20 cellular contexts compared by ENCODE assay signal in the genomic region with DNA sequence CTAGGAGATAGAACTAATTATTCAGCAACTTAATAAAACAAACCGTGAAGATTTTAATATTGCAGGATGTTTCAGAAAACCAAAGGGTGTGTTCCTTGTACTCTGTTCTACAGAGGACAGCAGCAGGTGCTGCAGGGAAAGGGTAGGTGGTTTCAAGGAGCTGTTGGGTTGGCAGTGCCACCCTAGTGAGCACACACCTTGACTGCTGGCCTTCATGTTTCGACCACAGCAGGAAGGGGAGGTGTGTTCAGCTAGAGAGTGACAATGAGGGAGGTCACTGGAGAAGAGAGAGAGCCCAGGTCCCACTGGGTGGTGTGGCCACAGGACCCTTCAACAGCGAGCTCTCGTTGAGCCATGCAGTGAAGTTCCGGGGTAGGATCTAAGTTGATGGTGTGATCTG.
DNase-seq lines count a peak whose midpoint lies in the region; ATAC-seq, FAIRE-seq and TF ChIP-seq lines count a peak whose summit lies in the region.
"Had no signal": no experiment of that assay in that cellular context is flagged by ENCODE, and none has a peak within 500 bp of the region (broad histone marks: within the 10 kb centered on the region; RNA-seq: fewer than 3 reads in every experiment).

No MANE protein-coding gene starts in this region.

- 85 to 86% methylated on average over 5 of the region's 5 CpGs for WGBS in body of pancreas, 2 donors

- no peaks in the 10 kb centered on the region for H3K4me1 ChIP-seq in body of pancreas
- H3K4me1 ChIP-seq: A549, Peyer's patch had no signal

- no peak overlapping the region for H3K27ac ChIP-seq in body of pancreas
- H3K27ac ChIP-seq: A549, BLaER1, KMS-11, Peyer's patch had no signal

- H3K27me3 Mint-ChIP-seq in activated naive CD4-positive, alpha-beta T cell treated with anti-CD3 and anti-CD28 coated beads, Interleukin-2, amount 50 U/mL, for 24 hours = no peaks in the 10 kb centered on the region
- no peaks in the 10 kb centered on the region for H3K27me3 Mint-ChIP-seq in activated naive CD4-positive, alpha-beta T cell treated with anti-CD3 and anti-CD28 coated beads for 36 hours (ENCODE audit: low read depth)
- no peaks in the 10 kb centered on the region for H3K27me3 Mint-ChIP-seq in T-helper 17 cell

- intact Hi-C loops in activated naive CD4-positive, alpha-beta T cell treated with anti-CD3 and anti-CD28 coated beads for 36 hours (cut with micrococcal nuclease) = no loop called here
- intact Hi-C loops in body of pancreas (cut with DNase I) = no loop called here

- FAIRE-seq in GM12891 (lab: Jason Lieb, UNC) = peak; percentile 59
- FAIRE-seq: A549, HepG2 had no signal

- ATAC-seq in T-helper 17 cell (no peak), HG03342 (IDR thresholded peaks at IDR 0.05; ENCODE audit: unreplicated experiment) (no peak), body of pancreas (no peak)
- no peak for ATAC-seq in stimulated activated effector memory CD8-positive, alpha-beta T cell treated with anti-CD3 and anti-CD28 coated beads, Interleukin-12 subunit alpha, Interleukin-12 subunit beta, amount 100 ng/mL, for 72 hours
- ATAC-seq: A549, HepG2 had no signal

- H3K9me3 Mint-ChIP-seq in activated naive CD4-positive, alpha-beta T cell treated with anti-CD3 and anti-CD28 coated beads, Interleukin-2, amount 50 U/mL, for 24 hours = no peaks in the 10 kb centered on the region
- no peaks in the 10 kb centered on the region for H3K9me3 Mint-ChIP-seq in activated naive CD4-positive, alpha-beta T cell treated with anti-CD3 and anti-CD28 coated beads for 36 hours
- no peaks in the 10 kb centered on the region for H3K9me3 Mint-ChIP-seq in stimulated activated effector memory CD8-positive, alpha-beta T cell treated with anti-CD3 and anti-CD28 coated beads, Interleukin-12 subunit alpha, Interleukin-12 subunit beta, amount 100 ng/mL, for 72 hours

- TF ChIP-seq POLR2A in GM12891 (IDR thresholded peaks at IDR 0.05; ENCODE audit: low read depth, low read length) (no peak), body of pancreas (IDR thresholded peaks at IDR 0.05) (no peak)

- no peaks in the 10 kb centered on the region for H3K27me3 ChIP-seq in body of pancreas
- H3K27me3 ChIP-seq: BLaER1, Peyer's patch had no signal

- H3K36me3 Mint-ChIP-seq in activated naive CD4-positive, alpha-beta T cell treated with anti-CD3 and anti-CD28 coated beads, Interleukin-2, amount 50 U/mL, for 24 hours = peaks cover 24% of the 10 kb centered on the region
- peaks cover 36% of the 10 kb centered on the region for H3K36me3 Mint-ChIP-seq in activated naive CD4-positive, alpha-beta T cell treated with anti-CD3 and anti-CD28 coated beads for 36 hours (ENCODE audit: low read depth)
- peaks cover 20% of the 10 kb centered on the region for H3K36me3 Mint-ChIP-seq in T-helper 17 cell (ENCODE audit: low read depth)
- peaks cover 100% of the 10 kb centered on the region for H3K36me3 Mint-ChIP-seq in stimulated activated effector memory CD8-positive, alpha-beta T cell treated with anti-CD3 and anti-CD28 coated beads, Interleukin-12 subunit alpha, Interleukin-12 subunit beta, amount 100 ng/mL, for 72 hours

- peaks cover 20% of the 10 kb centered on the region for H3K4me1 Mint-ChIP-seq in activated naive CD4-positive, alpha-beta T cell treated with anti-CD3 and anti-CD28 coated beads, Interleukin-2, amount 50 U/mL, for 24 hours
- H3K4me1 Mint-ChIP-seq in activated naive CD4-positive, alpha-beta T cell treated with anti-CD3 and anti-CD28 coated beads for 36 hours (ENCODE audit: low read depth) = peaks cover 11% of the 10 kb centered on the region
- peaks cover 16% of the 10 kb centered on the region for H3K4me1 Mint-ChIP-seq in T-helper 17 cell
- H3K4me1 Mint-ChIP-seq in stimulated activated effector memory CD8-positive, alpha-beta T cell treated with anti-CD3 and anti-CD28 coated beads, Interleukin-12 subunit alpha, Interleukin-12 subunit beta, amount 100 ng/mL, for 72 hours = peaks cover 18% of the 10 kb centered on the region

- H3K27ac Mint-ChIP-seq in activated naive CD4-positive, alpha-beta T cell treated with anti-CD3 and anti-CD28 coated beads, Interleukin-2, amount 50 U/mL, for 24 hours = peak overlapping the region; percentile 1
- no peak overlapping the region for H3K27ac Mint-ChIP-seq in activated naive CD4-positive, alpha-beta T cell treated with anti-CD3 and anti-CD28 coated beads for 36 hours
- H3K27ac Mint-ChIP-seq in T-helper 17 cell = peak overlapping the region; percentile 87
- H3K27ac Mint-ChIP-seq in stimulated activated effector memory CD8-positive, alpha-beta T cell treated with anti-CD3 and anti-CD28 coated beads, Interleukin-12 subunit alpha, Interleukin-12 subunit beta, amount 100 ng/mL, for 72 hours = peak overlapping the region; percentile 84

- no peaks in the 10 kb centered on the region for H3K9me3 ChIP-seq in T-helper 17 cell (ENCODE audit: control insufficient read depth, low read length, poor library complexity, severe bottlenecking)
- no peaks in the 10 kb centered on the region for H3K9me3 ChIP-seq in body of pancreas
- H3K9me3 ChIP-seq: A549, BLaER1, Peyer's patch had no signal

- CTCF ChIA-PET in activated naive CD4-positive, alpha-beta T cell treated with anti-CD3 and anti-CD28 coated beads for 36 hours (lab: Charles Lee) = interaction anchor here (1.6 to 2.2 kb wide), 3 partner anchors 23 to 118 kb away, joined by 3 to 8 read pairs (median 6); no protein-coding TSS in a partner anchor

- TF ChIP-seq CTCF in body of pancreas (IDR thresholded peaks at IDR 0.05) = no peak

- no peak overlapping the region for H3K4me3 ChIP-seq in body of pancreas
- H3K4me3 ChIP-seq: A549, BLaER1, Peyer's patch had no signal

- no peak for DNase-seq in activated naive CD4-positive, alpha-beta T cell treated with anti-CD3 and anti-CD28 coated beads for 36 hours
- no peak for DNase-seq in GM12891 (ENCODE audit: insufficient read length, low spot score)
- no peak for DNase-seq in T-helper 17 cell
- DNase-seq in stimulated activated effector memory CD8-positive, alpha-beta T cell treated with anti-CD3 and anti-CD28 coated beads, Interleukin-12 subunit alpha, Interleukin-12 subunit beta, amount 100 ng/mL, for 72 hours (ENCODE audit: low spot score in 2 of 2) = no peak
- no peak for DNase-seq in NCI-H526 treated with DMSO at 0.1 percent for 48 hours (lab: John Stamatoyannopoulos, UW)
- no peak for DNase-seq in body of pancreas
- DNase-seq: DMS79 treated with DMSO at 0.1 percent for 48 hours, H7, NCI-H1436, NCI-H2029 treated with DMSO at 0.1 percent for 48 hours, NCI-H2171, NCI-H446, NCI-H69, Peyer's patch had no signal

- H3K36me3 ChIP-seq in body of pancreas (replicated peaks in 1 of 2; ENCODE audit: insufficient read depth in 1 of 2, low read depth in 2 of 2) = peaks cover 7 to 27% of the 10 kb centered on the region in 2 donors

- H3K4me3 Mint-ChIP-seq in activated naive CD4-positive, alpha-beta T cell treated with anti-CD3 and anti-CD28 coated beads, Interleukin-2, amount 50 U/mL, for 24 hours = no peak overlapping the region
- H3K4me3 Mint-ChIP-seq in activated naive CD4-positive, alpha-beta T cell treated with anti-CD3 and anti-CD28 coated beads for 36 hours = no peak overlapping the region
- no peak overlapping the region for H3K4me3 Mint-ChIP-seq in T-helper 17 cell
- H3K4me3 Mint-ChIP-seq in stimulated activated effector memory CD8-positive, alpha-beta T cell treated with anti-CD3 and anti-CD28 coated beads, Interleukin-12 subunit alpha, Interleukin-12 subunit beta, amount 100 ng/mL, for 72 hours = no peak overlapping the region

TF ChIP-seq in GM12891, 5 proteins besides CTCF, POLR2A, EP300 and RAD21:
- TF ChIP-seq TAF1 (IDR thresholded peaks at IDR 0.05; ENCODE audit: low read depth, low read length) (no peak), SPI1 (IDR thresholded peaks at IDR 0.05; ENCODE audit: low read depth, low read length) (no peak), PAX5 (IDR thresholded peaks at IDR 0.05; ENCODE audit: insufficient read depth, low read length, severe bottlenecking) (no peak), POU2F2 (IDR thresholded peaks at IDR 0.05; ENCODE audit: low read depth, low read length) (no peak), POLR2AphosphoS5 (IDR thresholded peaks at IDR 0.05; ENCODE audit: low read depth, low read length) (no peak)
